21 cellular contexts compared by ENCODE assay signal in the genomic region with DNA sequence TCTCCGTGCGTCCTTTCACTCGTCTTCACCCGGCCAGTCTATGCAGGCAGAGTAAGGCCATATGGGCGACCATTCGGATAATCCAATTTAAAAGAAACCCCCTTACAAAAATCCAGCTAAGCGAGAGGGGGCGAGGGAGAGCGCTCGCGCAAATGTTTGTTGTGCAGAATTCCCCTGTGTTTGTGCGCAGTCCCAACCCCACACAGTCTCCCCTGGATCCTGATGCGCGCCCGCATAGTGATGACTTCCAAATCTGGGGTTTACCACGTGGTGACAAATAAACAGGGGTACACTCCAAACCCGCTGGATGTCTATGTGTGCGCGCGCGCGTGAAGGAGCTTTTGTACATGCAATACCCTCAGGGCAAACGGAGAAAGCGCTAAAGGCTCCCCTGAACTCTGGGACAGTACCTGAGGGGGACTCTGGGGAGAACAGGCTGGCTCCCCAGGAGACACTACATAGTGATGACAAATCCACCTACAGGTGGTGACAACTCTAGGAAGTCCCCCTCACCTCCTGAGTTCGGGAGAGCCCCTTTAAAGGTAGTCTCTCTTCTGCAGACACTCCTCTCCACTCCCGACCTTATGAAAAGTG. TPM values are rescaled to one million over a fixed set of nuclear protein-coding genes. Genes with fewer than 3 reads are reported as not detected.
A peak's percentile ranks its signal among the peaks of the same experiment; 100 is the strongest.
DNase-seq lines count a peak whose midpoint lies in the region; ATAC-seq, FAIRE-seq and TF ChIP-seq lines count a peak whose summit lies in the region.
"Had no signal": no experiment of that assay in that cellular context is flagged by ENCODE, and none has a peak within 500 bp of the region (broad histone marks: within the 10 kb centered on the region; RNA-seq: fewer than 3 reads in every experiment).

No MANE protein-coding gene starts in this region.

- H3K36me3 Mint-ChIP-seq in activated T-cell treated with anti-CD3 and anti-CD28 coated beads, Interleukin-2, amount 50 U/mL, for 72 hours (ENCODE audit: insufficient read depth in 2 of 2): peaks cover 5 to 11% of the 10 kb centered on the region in 2 donors
- H3K36me3 Mint-ChIP-seq in type B pancreatic cell: no peaks in the 10 kb centered on the region

- no peaks in the 10 kb centered on the region for H3K4me1 ChIP-seq in HepG2 (ENCODE audit: insufficient read depth, low read length)
- H3K4me1 ChIP-seq in right lobe of liver: peaks cover 0 to 5% (median 0%) of the 10 kb centered on the region in 4 donors
- H3K4me1 ChIP-seq in iPS-18a (ENCODE audit: control insufficient read depth, low read depth, low read length): peaks cover 46% of the 10 kb centered on the region
- no peaks in the 10 kb centered on the region for H3K4me1 ChIP-seq in lower lobe of right lung
- H3K4me1 ChIP-seq: Caco-2 had no signal

- no peak for TF ChIP-seq CTCF in HepG2 (CRISPR knock-in tag; IDR thresholded peaks at IDR 0.05)
- TF ChIP-seq CTCF in right lobe of liver (IDR thresholded peaks at IDR 0.05): no peak
- no peak for TF ChIP-seq CTCF in type B pancreatic cell (conservative IDR thresholded peaks at IDR 0.05)
- TF ChIP-seq CTCF in lower lobe of right lung (IDR thresholded peaks at IDR 0.05): no peak

- BruUV-seq in HepG2 (replicated peaks; lab: Mats Ljungman, UMichigan): no TSS peak

- no peak for DNase-seq in HepG2 (ENCODE audit: low spot score)
- no peak for DNase-seq in right lobe of liver
- DNase-seq in activated T-cell treated with anti-CD3 and anti-CD28 coated beads, Interleukin-2, amount 50 U/mL, for 72 hours: no peak
- no peak for DNase-seq in type B pancreatic cell (ENCODE audit: extremely low spot score, unreplicated experiment)
- no peak for DNase-seq in lower lobe of right lung
- no peak for DNase-seq in HCEC 1CT
- DNase-seq in NAMALWA (ENCODE audit: low spot score): no peak
- DNase-seq: aorta; Caco-2; EL; midbrain; NCI-H1436 treated with DMSO at 0.1 percent for 48 hours; NCI-H226; NK-92 treated with Interleukin-12 subunit alpha and Interleukin-12 subunit beta, amount 100 ng/mL, for 24 hours; occipital lobe; stimulated activated CD4-positive, alpha-beta T cell treated with anti-CD3 and anti-CD28 coated beads, Interleukin-2, amount 100 ng/mL, for 48 hours; WERI-Rb-1 had no signal

- ATAC-seq in HepG2 (no peak), right lobe of liver (no peak), lower lobe of right lung (no peak)
- ATAC-seq in activated T-cell treated with anti-CD3 and anti-CD28 coated beads, Interleukin-2, amount 50 U/mL, for 72 hours (replicated peaks in 1 of 2): peak; percentile 33 to 39

- peak overlapping the region in 1 of 2 donors; percentile 56 for H3K4me3 Mint-ChIP-seq in activated T-cell treated with anti-CD3 and anti-CD28 coated beads, Interleukin-2, amount 50 U/mL, for 72 hours
- H3K4me3 Mint-ChIP-seq in type B pancreatic cell: peak overlapping the region; percentile 81

- WGBS in HepG2 (ENCODE audit: low lambda C conversion rate): 9% methylated on average over 16 of the region's 26 CpGs
- WGBS in right lobe of liver (ENCODE audit: insufficient coverage, low coverage, low lambda C conversion rate, missing lambda C conversion rate): 4% methylated on average over 22 of the region's 26 CpGs

- intact Hi-C loops in HepG2 (cut with micrococcal nuclease; ENCODE audit: unreplicated experiment): no loop called here
- intact Hi-C loops in right lobe of liver (cut with DNase I): no loop called here
- intact Hi-C loops in lower lobe of right lung (cut with DNase I): no loop called here

- H3K36me3 ChIP-seq in HepG2 (replicated peaks in 1 of 2; ENCODE audit: control insufficient read depth in 1 of 2, insufficient read depth in 2 of 2, low read length in 2 of 2): no peaks in the 10 kb centered on the region
- H3K36me3 ChIP-seq in right lobe of liver: no peaks in the 10 kb centered on the region
- no peaks in the 10 kb centered on the region for H3K36me3 ChIP-seq in iPS-18a (ENCODE audit: control insufficient read depth, low read depth, low read length)
- no peaks in the 10 kb centered on the region for H3K36me3 ChIP-seq in lower lobe of right lung
- H3K36me3 ChIP-seq: WERI-Rb-1 had no signal

- H3K4me1 Mint-ChIP-seq in activated T-cell treated with anti-CD3 and anti-CD28 coated beads, Interleukin-2, amount 50 U/mL, for 72 hours (ENCODE audit: low read depth): peaks cover 38% of the 10 kb centered on the region
- H3K4me1 Mint-ChIP-seq in type B pancreatic cell (ENCODE audit: unreplicated experiment): peaks cover 22% of the 10 kb centered on the region

- H3K4me3 ChIP-seq in HepG2 (replicated peaks in 1 of 3; ENCODE audit: insufficient read depth in 1 of 3, low read depth in 2 of 3, low read length in 3 of 3) (no peak overlapping the region), right lobe of liver (no peak overlapping the region), iPS-18a (ENCODE audit: low read length) (peak overlapping the region; percentile 36), lower lobe of right lung (no peak overlapping the region)

- H3K27me3 ChIP-seq in HepG2 (ENCODE audit: control insufficient read depth in 1 of 2, insufficient read depth in 2 of 2, low read length in 2 of 2): peaks cover 25 to 91% of the 10 kb centered on the region in 2 experiments
- H3K27me3 ChIP-seq in right lobe of liver: peaks cover 0 to 53% of the 10 kb centered on the region in 2 donors
- H3K27me3 ChIP-seq in iPS-18a (ENCODE audit: control insufficient read depth, insufficient read depth, low read length): peaks cover 88% of the 10 kb centered on the region
- peaks cover 98% of the 10 kb centered on the region for H3K27me3 ChIP-seq in lower lobe of right lung (ENCODE audit: low read depth)

- H3K27ac Mint-ChIP-seq in activated T-cell treated with anti-CD3 and anti-CD28 coated beads, Interleukin-2, amount 50 U/mL, for 72 hours: peak overlapping the region; percentile 7
- peak overlapping the region; percentile 32 for H3K27ac Mint-ChIP-seq in type B pancreatic cell

- no peaks in the 10 kb centered on the region for H4K20me1 ChIP-seq in HepG2 (ENCODE audit: insufficient read depth, low read length)

- no peak overlapping the region for H3K4me2 ChIP-seq in HepG2 (ENCODE audit: low read depth, low read length)

- no peak overlapping the region for H3K9ac ChIP-seq in HepG2 (ENCODE audit: insufficient read depth, low read depth, low read length)
- H3K9ac ChIP-seq in iPS-18a (ENCODE audit: low read length): no peak overlapping the region

- TF ChIP-seq EP300 in HepG2 (IDR thresholded peaks at IDR 0.05; ENCODE audit: low read depth in 2 of 2, low read length in 2 of 2) (no peak), HepG2 (CRISPR knock-in tag; IDR thresholded peaks at IDR 0.05; ENCODE audit: borderline replicate concordance) (no peak)

- POLR2A ChIA-PET in HepG2 (lab: Yijun Ruan, JAX): no interaction called here

- TF ChIP-seq POLR2A in HepG2 (IDR thresholded peaks at IDR 0.05; ENCODE audit: insufficient read depth in 1 of 2, low read depth in 2 of 2, low read length in 2 of 2) (no peak), right lobe of liver (IDR thresholded peaks at IDR 0.05) (no peak)

- in situ Hi-C loops in HepG2 (cut with HindIII; ENCODE audit: extremely low pct_ligation_motif_present, low pct_unique_long_range_greater_than_20kb): no loop called here

- CTCF ChIA-PET in HepG2 (lab: Yijun Ruan, JAX; ENCODE audit: low intra/inter-chr PET ratio, low total read pairs): no interaction called here

- H3K9me3 Mint-ChIP-seq in activated T-cell treated with anti-CD3 and anti-CD28 coated beads, Interleukin-2, amount 50 U/mL, for 72 hours: no peaks in the 10 kb centered on the region
- peaks cover 4% of the 10 kb centered on the region for H3K9me3 Mint-ChIP-seq in type B pancreatic cell

- FAIRE-seq in HepG2 (lab: Jason Lieb, UNC): no peak

- no peak overlapping the region for H2AFZ ChIP-seq in HepG2 (ENCODE audit: low read length)

- H3K27me3 Mint-ChIP-seq in activated T-cell treated with anti-CD3 and anti-CD28 coated beads, Interleukin-2, amount 50 U/mL, for 72 hours (ENCODE audit: low read depth): peaks cover 96% of the 10 kb centered on the region
- peaks cover 100% of the 10 kb centered on the region for H3K27me3 Mint-ChIP-seq in type B pancreatic cell

- H3K9me3 ChIP-seq in HepG2 (ENCODE audit: low read length) (no peaks in the 10 kb centered on the region), right lobe of liver (no peaks in the 10 kb centered on the region), iPS-18a (ENCODE audit: control insufficient read depth, low read depth, low read length) (no peaks in the 10 kb centered on the region), lower lobe of right lung (no peaks in the 10 kb centered on the region)
- H3K9me3 ChIP-seq: Caco-2 had no signal

- H3K27ac ChIP-seq in HepG2 (ENCODE audit: extremely low read length, insufficient read depth, low read length) (no peak overlapping the region), right lobe of liver (no peak overlapping the region), iPS-18a (ENCODE audit: low read length) (no peak overlapping the region), lower lobe of right lung (no peak overlapping the region)
- H3K27ac ChIP-seq: epithelial cell of prostate, RWPE1, WERI-Rb-1 had no signal

- no peaks in the 10 kb centered on the region for H3K79me2 ChIP-seq in HepG2 (ENCODE audit: insufficient read depth, low read length)

- no peak for TF ChIP-seq RAD21 in HepG2 (CRISPR knock-in tag; IDR thresholded peaks at IDR 0.05)

RNA-seq across cellular contexts. Expression of a gene that starts 8.5 kb away (rescaled TPM):
- total RNA-seq in HepG2 (2016; rRNA removed; fragmentation: Illumina TruSeq; extraction: Trizol): not detected in 2 replicates
- total RNA-seq in HepG2 (2016; cell fraction: cytosol; rRNA removed; fragmentation: Illumina TruSeq; extraction: Trizol; ENCODE audit: low read depth): not detected in 2 replicates
- not detected in 2 replicates for total RNA-seq in HepG2 (2016; cell fraction: insoluble cytoplasmic fraction; rRNA removed; fragmentation: Illumina TruSeq; extraction: Trizol)
- total RNA-seq in HepG2 (2016; cell fraction: membrane; rRNA removed; fragmentation: Illumina TruSeq; extraction: Trizol): not detected in 2 replicates
- not detected in 2 replicates for total RNA-seq in HepG2 (2016; cell fraction: nucleus; rRNA removed; fragmentation: Illumina TruSeq; extraction: Trizol)
- not detected in 2 replicates for polyA plus RNA-seq in HepG2 (2011; rRNA removed)
- not detected in 2 replicates for polyA plus RNA-seq in HepG2 (2011; cell fraction: cytosol; rRNA removed)
- not detected in 2 replicates for polyA plus RNA-seq in HepG2 (2011; cell fraction: nucleus; rRNA removed)
- polyA plus RNA-seq in HepG2 (2012): not detected in 2 replicates
- polyA plus RNA-seq in HepG2 (2016; cell fraction: cytosol; fragmentation: Illumina TruSeq; extraction: Trizol; ENCODE audit: low read depth): not detected in 2 replicates
- polyA plus RNA-seq in HepG2 (2016; cell fraction: insoluble cytoplasmic fraction; fragmentation: Illumina TruSeq; extraction: Trizol; ENCODE audit: low read depth): not detected in 2 replicates
- not detected in 2 replicates for polyA plus RNA-seq in HepG2 (2016; cell fraction: membrane; fragmentation: Illumina TruSeq; extraction: Trizol; ENCODE audit: low read depth)
- polyA plus RNA-seq in HepG2 (2016; cell fraction: nucleus; fragmentation: Illumina TruSeq; extraction: Trizol; ENCODE audit: insufficient read depth, low read depth): not detected in 2 replicates
- polyA minus RNA-seq in HepG2 (2011; rRNA and poly(A)+ RNA removed; ENCODE audit: low replicate concordance): not detected in 2 replicates
- not detected in 2 replicates for polyA minus RNA-seq in HepG2 (2011; cell fraction: cytosol; rRNA and poly(A)+ RNA removed)
- polyA minus RNA-seq in HepG2 (2011; cell fraction: nucleus; rRNA and poly(A)+ RNA removed): not detected in 2 replicates
- total RNA-seq in right lobe of liver: not detected
- not detected for total RNA-seq in activated T-cell treated with anti-CD3 and anti-CD28 coated beads, Interleukin-2, amount 50 U/mL, for 72 hours
- 9.6 and 11.4 TPM in 2 replicates for total RNA-seq in type B pancreatic cell (ENCODE audit: low replicate concordance)
- total RNA-seq in lower lobe of right lung: 0.18 TPM
- total RNA-seq: aorta, kidney epithelial cell had no signal

Comparison
In these comparisons a context has a peak if more than half of its experiments do, and no peak if none do; other contexts are left out.
1. ATAC-seq: peak in activated T-cell treated with anti-CD3 and anti-CD28 coated beads, Interleukin-2, amount 50 U/mL, for 72 hours (2 of 2); none in HepG2 (single experiment), right lobe of liver (0 of 4) and lower lobe of right lung (0 of 2).